11 cellular contexts compared by ENCODE assay signal in genomic region chr20:2654384-2654822, GRCh38. TPM values are rescaled to one million over a fixed set of nuclear protein-coding genes. Genes with fewer than 3 reads are reported as not detected.
DNase-seq lines count a peak whose midpoint lies in the region; ATAC-seq, FAIRE-seq and TF ChIP-seq lines count a peak whose summit lies in the region.
"Had no signal": no experiment of that assay in that cellular context is flagged by ENCODE, and none has a peak within 500 bp of the region (broad histone marks: within the 10 kb centered on the region; RNA-seq: fewer than 3 reads in every experiment).

No MANE protein-coding gene starts in this region.

- no peak overlapping the region for H2AFZ ChIP-seq in SK-N-SH (ENCODE audit: low read depth)
- H2AFZ ChIP-seq in endothelial cell of umbilical vein (ENCODE audit: low read depth, low read length), result no peak overlapping the region

- intact Hi-C loops in Panc1 (cut with micrococcal nuclease; ENCODE audit: unreplicated experiment), result no loop called here
- intact Hi-C loops in endothelial cell of umbilical vein (cut with micrococcal nuclease), result loop anchor here (5.0 to 10.0 kb wide), 2 partner anchors 147 to 550 kb away; partner anchors contain the start of genes STK35 and ZNF343
- intact Hi-C loops in psoas muscle (cut with DNase I), result loop anchor here (5.0 to 10.0 kb wide), 2 partner anchors 127 to 180 kb away; partner anchors contain the start of gene SNRPB (in 1 of the 2)
- intact Hi-C loops in cardiac septum (cut with DNase I), result loop anchor here (5.0 kb wide), 1 partner anchor 127 kb away; no protein-coding TSS in a partner anchor

- TF ChIP-seq RAD21 in SK-N-SH (IDR thresholded peaks at IDR 0.05; ENCODE audit: low read length), result no peak

- H3K4me2 ChIP-seq in SK-N-SH (peak overlapping the region; percentile 78), endothelial cell of umbilical vein (ENCODE audit: insufficient read depth, low read length) (peak overlapping the region; percentile 68)

- H4K20me1 ChIP-seq in SK-N-SH (ENCODE audit: insufficient read depth), result peaks cover 45% of the 10 kb centered on the region
- peaks cover 3% of the 10 kb centered on the region for H4K20me1 ChIP-seq in endothelial cell of umbilical vein (replicated peaks; ENCODE audit: control insufficient read depth, extremely low read depth, insufficient read depth, low read length)

- dilution Hi-C loops in endothelial cell of umbilical vein (cut with MboI; ENCODE audit: extremely low pct_ligation_motif_present, low sequenced_read_pairs), result no loop called here

- H3K4me1 ChIP-seq in SK-N-SH (ENCODE audit: control insufficient read depth in 1 of 2, insufficient read depth in 2 of 2, low read depth in 1 of 2, low read length in 1 of 2) (peaks cover 6 to 18% of the 10 kb centered on the region in 2 experiments; a peak in 3 of 4 replicates), Panc1 (ENCODE audit: control insufficient read depth, insufficient read depth, low read length) (peaks cover 16% of the 10 kb centered on the region), endothelial cell of umbilical vein (ENCODE audit: control insufficient read depth, extremely low read depth, insufficient read depth, low read length) (peaks cover 25% of the 10 kb centered on the region), psoas muscle (peaks cover 18% of the 10 kb centered on the region)

- H3F3A ChIP-seq in SK-N-SH (replicated peaks; ENCODE audit: insufficient read depth), result peaks cover 48% of the 10 kb centered on the region

- in situ Hi-C loops in Panc1 (cut with HindIII; ENCODE audit: low pct_unique_long_range_greater_than_20kb, low sequenced_read_pairs), result no loop called here

- TF ChIP-seq EP300 in SK-N-SH (IDR thresholded peaks at IDR 0.05; ENCODE audit: borderline replicate concordance in 1 of 2, low read depth in 1 of 2, low read length in 1 of 2), result no peak

- H3K36me3 ChIP-seq in SK-N-SH (replicated peaks in 1 of 2; ENCODE audit: control insufficient read depth in 1 of 2, insufficient read depth in 2 of 2, low read length in 1 of 2) (peaks cover 44 to 54% of the 10 kb centered on the region in 2 experiments), Panc1 (ENCODE audit: control insufficient read depth, insufficient read depth, low read length) (peaks cover 38% of the 10 kb centered on the region), endothelial cell of umbilical vein (ENCODE audit: control insufficient read depth in 2 of 2, extremely low read depth in 1 of 2, insufficient read depth in 2 of 2, low read length in 2 of 2) (peaks cover 33 to 44% of the 10 kb centered on the region in 2 experiments), psoas muscle (ENCODE audit: insufficient read depth in 1 of 2, low read depth in 1 of 2) (peaks cover 19 to 61% of the 10 kb centered on the region in 2 donors)

- peak overlapping the region; percentile 72 to 94 for H3K4me3 ChIP-seq in SK-N-SH (ENCODE audit: low read depth in 2 of 2, low read length in 1 of 2)
- H3K4me3 ChIP-seq in Panc1 (ENCODE audit: low read depth in 2 of 2, low read length in 2 of 2), result peak overlapping the region; percentile 80 to 99
- peak overlapping the region in 1 of 3 experiments; percentile 98 for H3K4me3 ChIP-seq in endothelial cell of umbilical vein (replicated peaks in 1 of 3; ENCODE audit: insufficient read depth in 1 of 3, low read depth in 1 of 3, low read length in 3 of 3)
- H3K4me3 ChIP-seq in psoas muscle, result peak overlapping the region; percentile 98

- POLR2A ChIA-PET in SK-N-SH (lab: Yijun Ruan, JAX), result interaction anchor here (2.2 kb wide), 1 partner anchor 10 kb away, joined by 8 read pairs; the partner anchor contains the start of gene IDH3B
- POLR2A ChIA-PET in Panc1 (lab: Charles Lee), result no interaction called here
- POLR2A ChIA-PET in endothelial cell of umbilical vein (lab: Charles Lee), result interaction anchor here (0.8 kb wide), 1 partner anchor 10 kb away, joined by 3 read pairs; the partner anchor contains the start of gene IDH3B

- no peak for TF ChIP-seq CTCF in SK-N-SH (IDR thresholded peaks at IDR 0.05)
- no peak for TF ChIP-seq CTCF in Panc1 (IDR thresholded peaks at IDR 0.05)
- TF ChIP-seq CTCF in endothelial cell of umbilical vein (IDR thresholded peaks at IDR 0.05; ENCODE audit: extremely low read depth in 1 of 2, insufficient read depth in 1 of 2, low read depth in 1 of 2, low read length in 2 of 2), result no peak
- TF ChIP-seq CTCF in psoas muscle (IDR thresholded peaks at IDR 0.05), result no peak

- no peaks in the 10 kb centered on the region for H3K9me3 ChIP-seq in SK-N-SH
- H3K9me3 ChIP-seq in Panc1 (ENCODE audit: control insufficient read depth, insufficient read depth, low read depth, low read length), result no peaks in the 10 kb centered on the region
- no peaks in the 10 kb centered on the region for H3K9me3 ChIP-seq in endothelial cell of umbilical vein (replicated peaks; ENCODE audit: control insufficient read depth, insufficient read depth, low read length)
- H3K9me3 ChIP-seq in psoas muscle, result no peaks in the 10 kb centered on the region
- H3K9me3 ChIP-seq: tibial artery had no signal

- no peaks in the 10 kb centered on the region for H3K9me2 ChIP-seq in SK-N-SH

- DNase-seq in SK-N-SH, result no peak
- no peak for DNase-seq in Panc1 (ENCODE audit: low read depth, low spot score)
- DNase-seq in endothelial cell of umbilical vein (ENCODE audit: low read depth, low spot score), result no peak
- DNase-seq in psoas muscle, result no peak
- DNase-seq in D341Med (ENCODE audit: low spot score), result no peak
- no peak for DNase-seq in cardiac septum (ENCODE audit: low spot score)
- DNase-seq: posterior cingulate gyrus had no signal

- H3K27me3 ChIP-seq in SK-N-SH (ENCODE audit: insufficient read depth) (no peaks in the 10 kb centered on the region), Panc1 (ENCODE audit: control insufficient read depth, insufficient read depth, low read length) (no peaks in the 10 kb centered on the region), endothelial cell of umbilical vein (ENCODE audit: control insufficient read depth in 2 of 2, insufficient read depth in 2 of 2, low read length in 2 of 2) (no peaks in the 10 kb centered on the region), psoas muscle (ENCODE audit: insufficient read depth in 3 of 3, low read length in 2 of 3) (no peaks in the 10 kb centered on the region)
- H3K27me3 ChIP-seq: cardiac muscle cell, tibial artery had no signal

- CTCF ChIA-PET in SK-N-SH (lab: Yijun Ruan, JAX), result interaction anchor here (10.6 kb wide), 1 partner anchor 132 kb away, joined by 133 read pairs; no protein-coding TSS in a partner anchor
- CTCF ChIA-PET in Panc1 (lab: Charles Lee), result no interaction called here
- CTCF ChIA-PET in endothelial cell of umbilical vein (lab: Charles Lee), result no interaction called here

- H3K9ac ChIP-seq in SK-N-SH (peak overlapping the region; percentile 97; the same call in 1 of the 2 replicates), endothelial cell of umbilical vein (replicated peaks; ENCODE audit: extremely low read depth, insufficient read depth, low read length) (no peak overlapping the region)

- H3K79me2 ChIP-seq in SK-N-SH (ENCODE audit: insufficient read depth) (peaks cover 58% of the 10 kb centered on the region), endothelial cell of umbilical vein (ENCODE audit: control insufficient read depth, insufficient read depth, low read length) (peaks cover 58% of the 10 kb centered on the region)

- BruUV-seq in Panc1 (replicated peaks; lab: Mats Ljungman, UMichigan), result no TSS peak
- BruUV-seq in endothelial cell of umbilical vein (replicated peaks; lab: Mats Ljungman, UMichigan), result no TSS peak

- H3K27ac ChIP-seq in SK-N-SH (ENCODE audit: low read depth in 2 of 2, low read length in 1 of 2) (no peak overlapping the region; a peak in 2 of 4 replicates), Panc1 (ENCODE audit: low read length) (peak overlapping the region; percentile 88), endothelial cell of umbilical vein (ENCODE audit: insufficient read depth, low read depth, low read length) (no peak overlapping the region), psoas muscle (no peak overlapping the region)
- H3K27ac ChIP-seq: cardiac muscle cell had no signal

- 60% methylated on average over 7 of the region's 9 CpGs for WGBS in SK-N-SH (ENCODE audit: low lambda C conversion rate)
- 81 to 87% (median 82%) methylated on average over 9 of the region's 9 CpGs for WGBS in psoas muscle, 3 donors

- ATAC-seq in SK-N-SH treated with all-trans-retinoic acid at 6 μM for 48 hours (no peak), Panc1 (no peak), psoas muscle (no peak), HG02870 (IDR thresholded peaks at IDR 0.05; ENCODE audit: unreplicated experiment) (no peak)

- no peaks in the 10 kb centered on the region for H3K9me1 ChIP-seq in endothelial cell of umbilical vein (replicated peaks; ENCODE audit: control insufficient read depth, extremely low read depth, insufficient read depth, low read length)

- no peak for FAIRE-seq in endothelial cell of umbilical vein (lab: Jason Lieb, UNC)

- TF ChIP-seq POLR2A in endothelial cell of umbilical vein (IDR thresholded peaks at IDR 0.05; ENCODE audit: low read depth, low read length), result no peak

RNA-seq across cellular contexts. Expression of gene NOP56, which starts 2.0 kb away (rescaled TPM):
- polyA plus RNA-seq in SK-N-SH (2012; rRNA removed), result 158 and 218 TPM in 2 replicates
- 111 and 114 TPM in 2 replicates for polyA plus RNA-seq in SK-N-SH (2012; cell fraction: cytosol; rRNA removed)
- polyA plus RNA-seq in SK-N-SH (2012; cell fraction: nucleus; rRNA removed), result 520 and 629 TPM in 2 replicates
- 354 TPM for total RNA-seq in Panc1 (2021; ENCODE audit: unreplicated experiment)
- 236 TPM for polyA plus RNA-seq in Panc1 (2012; ENCODE audit: insufficient read length)
- 305 and 329 TPM in 2 replicates for total RNA-seq in endothelial cell of umbilical vein
- 145 and 151 TPM in 2 replicates for polyA plus RNA-seq in endothelial cell of umbilical vein
- polyA plus RNA-seq in endothelial cell of umbilical vein (2011; cell fraction: cytosol; rRNA removed), result 147 and 160 TPM in 2 replicates
- polyA plus RNA-seq in endothelial cell of umbilical vein (2011; cell fraction: nucleus; rRNA removed), result 723 and 828 TPM in 2 replicates
- 201 and 262 TPM in 2 replicates for polyA plus RNA-seq in endothelial cell of umbilical vein (2012)
- polyA minus RNA-seq in endothelial cell of umbilical vein, result 219 and 245 TPM in 2 replicates
- polyA minus RNA-seq in endothelial cell of umbilical vein (2011; cell fraction: cytosol; rRNA and poly(A)+ RNA removed), result 155 TPM
- 208 and 267 TPM in 2 replicates for polyA minus RNA-seq in endothelial cell of umbilical vein (2011; cell fraction: nucleus; rRNA and poly(A)+ RNA removed)
- 100 to 1,000 TPM in 2 of 4 donors, 10 to 100 TPM in 2; 90.9 to 114 (median 102) TPM for total RNA-seq in psoas muscle
- 100 to 1,000 TPM in 1 of 3 donors, 10 to 100 TPM in 2; 63.2 to 173 (median 84.1) TPM for polyA plus RNA-seq in psoas muscle
- total RNA-seq in cardiac septum, result 62.2 TPM

RNA-seq across cellular contexts. Expression of gene IDH3B, which starts 9.6 kb away (rescaled TPM):
- 233 and 268 TPM in 2 replicates for polyA plus RNA-seq in SK-N-SH (2012; rRNA removed)
- 158 and 196 TPM in 2 replicates for polyA plus RNA-seq in SK-N-SH (2012; cell fraction: cytosol; rRNA removed)
- polyA plus RNA-seq in SK-N-SH (2012; cell fraction: nucleus; rRNA removed), result 526 and 663 TPM in 2 replicates
- total RNA-seq in Panc1 (2021; ENCODE audit: unreplicated experiment), result 135 TPM
- 146 TPM for polyA plus RNA-seq in Panc1 (2012; ENCODE audit: insufficient read length)
- total RNA-seq in endothelial cell of umbilical vein, result 86.9 and 87.9 TPM in 2 replicates
- 168 and 177 TPM in 2 replicates for polyA plus RNA-seq in endothelial cell of umbilical vein
- polyA plus RNA-seq in endothelial cell of umbilical vein (2011; cell fraction: cytosol; rRNA removed), result 143 and 156 TPM in 2 replicates
- 642 and 647 TPM in 2 replicates for polyA plus RNA-seq in endothelial cell of umbilical vein (2011; cell fraction: nucleus; rRNA removed)
- polyA plus RNA-seq in endothelial cell of umbilical vein (2012), result 88.4 and 100 TPM in 2 replicates
- polyA minus RNA-seq in endothelial cell of umbilical vein, result 118 and 153 TPM in 2 replicates
- 37.3 TPM for polyA minus RNA-seq in endothelial cell of umbilical vein (2011; cell fraction: cytosol; rRNA and poly(A)+ RNA removed)
- 79.6 and 90.2 TPM in 2 replicates for polyA minus RNA-seq in endothelial cell of umbilical vein (2011; cell fraction: nucleus; rRNA and poly(A)+ RNA removed)
- 100 to 1,000 TPM in 2 of 4 donors, 10 to 100 TPM in 2; 58.8 to 153 (median 97.6) TPM for total RNA-seq in psoas muscle
- polyA plus RNA-seq in psoas muscle, result 100 to 1,000 TPM in 2 of 3 donors, 10 to 100 TPM in 1; 86.0 to 262 (median 166) TPM
- total RNA-seq in cardiac septum, result 121 TPM

RNA-seq across cellular contexts. Expression of gene EBF4, which starts 38.2 kb away (rescaled TPM):
- polyA plus RNA-seq in SK-N-SH (2012; rRNA removed) (15.9 and 20.6 TPM in 2 replicates), endothelial cell of umbilical vein (2.5 and 2.7 TPM in 2 replicates), psoas muscle (under 1 TPM; 0.42 to 0.87 (median 0.52) TPM)
- 8.4 and 13.2 TPM in 2 replicates for polyA plus RNA-seq in SK-N-SH (2012; cell fraction: cytosol; rRNA removed)
- polyA plus RNA-seq in SK-N-SH (2012; cell fraction: nucleus; rRNA removed), result 103 and 177 TPM in 2 replicates
- total RNA-seq in Panc1 (2021; ENCODE audit: unreplicated experiment) (6.8 TPM), endothelial cell of umbilical vein (3.0 and 3.4 TPM in 2 replicates), psoas muscle (1 to 10 TPM; 1.2 to 1.9 (median 1.5) TPM), cardiac septum (4.8 TPM)
- 11.8 TPM for polyA plus RNA-seq in Panc1 (2012; ENCODE audit: insufficient read length)
- polyA plus RNA-seq in endothelial cell of umbilical vein (2011; cell fraction: cytosol; rRNA removed), result 0.94 and 1.4 TPM in 2 replicates
- 7.2 and 10.3 TPM in 2 replicates for polyA plus RNA-seq in endothelial cell of umbilical vein (2011; cell fraction: nucleus; rRNA removed)
- polyA plus RNA-seq in endothelial cell of umbilical vein (2012), result 2.6 and 5.2 TPM in 2 replicates
- polyA minus RNA-seq in endothelial cell of umbilical vein, result 0.70 and 2.9 TPM in 2 replicates
- not detected for polyA minus RNA-seq in endothelial cell of umbilical vein (2011; cell fraction: cytosol; rRNA and poly(A)+ RNA removed)
- 2.2 and 3.8 TPM in 2 replicates for polyA minus RNA-seq in endothelial cell of umbilical vein (2011; cell fraction: nucleus; rRNA and poly(A)+ RNA removed)
